12 cellular contexts compared by ENCODE assay signal in genomic region chr7:47285860-47286491, GRCh38.
DNase-seq lines count a peak whose midpoint lies in the region; ATAC-seq and TF ChIP-seq lines count a peak whose summit lies in the region.
"Had no signal": no experiment of that assay in that cellular context is flagged by ENCODE, and none has a peak within 500 bp of the region (broad histone marks: within the 10 kb centered on the region; RNA-seq: fewer than 3 reads in every experiment).

No MANE protein-coding gene starts in this region.

- H3K27ac ChIP-seq in right atrium auricular region: peak overlapping the region; percentile 39 to 75
- peak overlapping the region; percentile 78 for H3K27ac ChIP-seq in smooth muscle cell (ENCODE audit: low read depth)
- H3K27ac ChIP-seq in WERI-Rb-1: no peak overlapping the region

- H2AFZ ChIP-seq in smooth muscle cell (ENCODE audit: low read depth): no peak overlapping the region

- H3K4me3 ChIP-seq in right atrium auricular region (no peak overlapping the region), smooth muscle cell (no peak overlapping the region), WERI-Rb-1 (ENCODE audit: low read depth, low read length) (no peak overlapping the region)

- no peak overlapping the region for H3K4me3 Mint-ChIP-seq in stimulated activated memory B cell treated with anti-CD40 and anti-IgM and Interleukin-4, amounts not matched to agents 10 μg/mL and 1 μg/mL and 100 μg/mL, for 72 hours

- H3K9me3 Mint-ChIP-seq in stimulated activated memory B cell treated with anti-CD40 and anti-IgM and Interleukin-4, amounts not matched to agents 10 μg/mL and 1 μg/mL and 100 μg/mL, for 72 hours: peaks cover 5% of the 10 kb centered on the region

- ATAC-seq in stimulated activated memory B cell treated with anti-CD40 and anti-IgM and Interleukin-4, amounts not matched to agents 10 μg/mL and 1 μg/mL and 100 μg/mL, for 72 hours: no peak
- ATAC-seq: HCT116 had no signal

- in situ Hi-C loops in G401 (cut with HindIII; ENCODE audit: low sequenced_read_pairs): no loop called here

- peaks cover 3% of the 10 kb centered on the region for H3K4me1 Mint-ChIP-seq in stimulated activated memory B cell treated with anti-CD40 and anti-IgM and Interleukin-4, amounts not matched to agents 10 μg/mL and 1 μg/mL and 100 μg/mL, for 72 hours

- H3K27me3 Mint-ChIP-seq in stimulated activated memory B cell treated with anti-CD40 and anti-IgM and Interleukin-4, amounts not matched to agents 10 μg/mL and 1 μg/mL and 100 μg/mL, for 72 hours: no peaks in the 10 kb centered on the region

- H4K20me1 ChIP-seq in smooth muscle cell (ENCODE audit: low read depth): no peaks in the 10 kb centered on the region

- TF ChIP-seq CTCF in right atrium auricular region (IDR thresholded peaks at IDR 0.05) (peak in 1 of 2 donors; percentile 41), smooth muscle cell (IDR thresholded peaks at IDR 0.05; ENCODE audit: borderline replicate concordance, insufficient read depth, poor library complexity, severe bottlenecking) (no peak), WERI-Rb-1 (IDR thresholded peaks at IDR 0.05; ENCODE audit: low read depth, low read length) (no peak)

- H3K4me1 ChIP-seq in right atrium auricular region (peaks cover 0 to 24% of the 10 kb centered on the region in 2 donors), smooth muscle cell (ENCODE audit: low read depth) (no peaks in the 10 kb centered on the region)

- peaks cover 75% of the 10 kb centered on the region for H3K36me3 Mint-ChIP-seq in stimulated activated memory B cell treated with anti-CD40 and anti-IgM and Interleukin-4, amounts not matched to agents 10 μg/mL and 1 μg/mL and 100 μg/mL, for 72 hours

- H3K4me2 ChIP-seq in smooth muscle cell: no peak overlapping the region

- H3K9me3 ChIP-seq in right atrium auricular region: no peaks in the 10 kb centered on the region
- H3K9me3 ChIP-seq in smooth muscle cell (replicated peaks; ENCODE audit: low read depth): no peaks in the 10 kb centered on the region
- no peaks in the 10 kb centered on the region for H3K9me3 ChIP-seq in WERI-Rb-1 (ENCODE audit: severe bottlenecking)

- no peaks in the 10 kb centered on the region for H3K79me2 ChIP-seq in smooth muscle cell (ENCODE audit: low read depth)

- DNase-seq in G401 (ENCODE audit: low spot score) (peak; percentile 85), brain pericyte (ENCODE audit: low read depth, low spot score) (peak; percentile 50), right atrium auricular region (ENCODE audit: low spot score) (peak; percentile 55), smooth muscle cell (lab: John Stamatoyannopoulos, UW; ENCODE audit: unreplicated experiment) (no peak), LoVo (ENCODE audit: low spot score) (no peak), NCI-H2081 treated with DMSO at 0.1 percent for 48 hours (lab: John Stamatoyannopoulos, UW) (no peak), WERI-Rb-1 (no peak)
- DNase-seq: COR-L47, erythroblast, NCI-H2227 treated with DMSO at 0.1 percent for 48 hours had no signal

- peaks cover 8% of the 10 kb centered on the region for H3F3A ChIP-seq in smooth muscle cell (ENCODE audit: low read depth)

- peak overlapping the region; percentile 27 for H3K9ac ChIP-seq in smooth muscle cell (ENCODE audit: low read depth)

- H3K27me3 ChIP-seq in right atrium auricular region (no peaks in the 10 kb centered on the region), smooth muscle cell (ENCODE audit: low read depth) (no peaks in the 10 kb centered on the region), WERI-Rb-1 (ENCODE audit: insufficient read depth, low read depth, severe bottlenecking) (no peaks in the 10 kb centered on the region)

- no peak overlapping the region for H3K27ac Mint-ChIP-seq in stimulated activated memory B cell treated with anti-CD40 and anti-IgM and Interleukin-4, amounts not matched to agents 10 μg/mL and 1 μg/mL and 100 μg/mL, for 72 hours

- peaks cover 65% of the 10 kb centered on the region for H3K36me3 ChIP-seq in right atrium auricular region
- H3K36me3 ChIP-seq in smooth muscle cell (ENCODE audit: low read depth): peaks cover 8% of the 10 kb centered on the region
- no peaks in the 10 kb centered on the region for H3K36me3 ChIP-seq in WERI-Rb-1

- 51% methylated on average over 9 of the region's 9 CpGs for WGBS in smooth muscle cell (ENCODE audit: low lambda C conversion rate)

Comparison
In these comparisons a context has a peak if more than half of its experiments do, and no peak if none do; other contexts are left out.
1. DNase-seq: peak in G401 (single experiment), brain pericyte (single experiment) and right atrium auricular region (single experiment); none in smooth muscle cell (single experiment), LoVo (single experiment), NCI-H2081 treated with DMSO at 0.1 percent for 48 hours (single experiment) and WERI-Rb-1 (single experiment).